Comparison of ENCODE assay signal across 12 cellular contexts in the genomic region with DNA sequence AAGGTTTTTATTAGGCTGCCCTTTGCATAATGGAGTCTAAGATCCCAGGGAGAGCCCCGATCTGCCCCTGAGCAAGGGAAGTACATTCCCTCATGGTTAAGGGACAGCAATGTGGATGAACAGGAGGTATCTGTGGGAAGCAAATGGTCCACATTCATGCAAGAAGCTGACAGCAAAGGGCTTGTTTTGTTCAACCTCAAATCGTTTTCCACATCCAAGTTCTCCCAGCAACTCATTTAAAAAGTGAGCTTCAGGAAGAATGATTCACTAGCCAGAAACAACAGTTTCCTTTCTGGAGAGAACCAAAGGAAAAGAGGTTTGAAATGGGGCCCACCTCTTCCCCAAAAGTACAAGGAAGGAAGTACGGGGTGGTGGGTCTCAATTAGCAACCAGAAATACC. TPM values are rescaled to one million over a fixed set of nuclear protein-coding genes. Genes with fewer than 3 reads are reported as not detected.
DNase-seq lines count a peak whose midpoint lies in the region; ATAC-seq and TF ChIP-seq lines count a peak whose summit lies in the region.
"Had no signal": no experiment of that assay in that cellular context is flagged by ENCODE, and none has a peak within 500 bp of the region (broad histone marks: within the 10 kb centered on the region; RNA-seq: fewer than 3 reads in every experiment).

No MANE protein-coding gene starts in this region.

- H2AFZ ChIP-seq in parathyroid adenoma: no peak overlapping the region

- H3K27ac Mint-ChIP-seq in CD4-positive, alpha-beta memory T cell: peak overlapping the region; percentile 68 to 90 (median 76)

- H3K4me3 ChIP-seq in CD4-positive, alpha-beta memory T cell (ENCODE audit: low read length in 2 of 2): no peak overlapping the region
- no peak overlapping the region for H3K4me3 ChIP-seq in parathyroid adenoma (ENCODE audit: low read depth, low read length)

- no peaks in the 10 kb centered on the region for H3K9me3 ChIP-seq in CD4-positive, alpha-beta memory T cell (ENCODE audit: control insufficient read depth in 1 of 2, low read length in 2 of 2)
- H3K9me3 ChIP-seq in parathyroid adenoma (ENCODE audit: control insufficient read depth, low read length): no peaks in the 10 kb centered on the region
- H3K9me3 ChIP-seq: SK-N-SH had no signal

- POLR2A ChIA-PET in CD4-positive, alpha-beta memory T cell (lab: Charles Lee; ENCODE audit: partially characterized antibody): interaction anchor here (1.5 kb wide), 1 partner anchor 20 kb away, joined by 4 read pairs; the partner anchor contains the start of gene DHX58

- H3K27me3 ChIP-seq in CD4-positive, alpha-beta memory T cell (ENCODE audit: insufficient read depth, low read length): no peaks in the 10 kb centered on the region
- no peaks in the 10 kb centered on the region for H3K27me3 ChIP-seq in parathyroid adenoma (ENCODE audit: control insufficient read depth, insufficient read depth, low read length)

- TF ChIP-seq CTCF in parathyroid adenoma (IDR thresholded peaks at IDR 0.05): no peak

- no peak overlapping the region for H3K4me3 Mint-ChIP-seq in CD4-positive, alpha-beta memory T cell

- intact Hi-C loops in CD4-positive, alpha-beta memory T cell (cut with micrococcal nuclease): no loop called here

- no peak overlapping the region for H3K27ac ChIP-seq in CD4-positive, alpha-beta memory T cell (ENCODE audit: low read depth, low read length)
- H3K27ac ChIP-seq in parathyroid adenoma: peak overlapping the region; percentile 46

- no peaks in the 10 kb centered on the region for H3K27me3 Mint-ChIP-seq in CD4-positive, alpha-beta memory T cell

- peaks cover 36 to 59% (median 44%) of the 10 kb centered on the region in 4 donors for H3K4me1 Mint-ChIP-seq in CD4-positive, alpha-beta memory T cell

- peaks cover 42% of the 10 kb centered on the region for H3K36me3 ChIP-seq in CD4-positive, alpha-beta memory T cell (ENCODE audit: insufficient read depth, low read length)
- H3K36me3 ChIP-seq in parathyroid adenoma (ENCODE audit: control insufficient read depth, insufficient read depth, low read length): no peaks in the 10 kb centered on the region

- no peak for DNase-seq in CD4-positive, alpha-beta memory T cell
- DNase-seq in M059J (ENCODE audit: low read depth) (peak; percentile 27), dermis microvascular lymphatic vessel endothelial cell (ENCODE audit: low read depth in 2 of 2) (peak; percentile 35 to 82), OCI-M1 (lab: John Stamatoyannopoulos, UW) (no peak), COR-L47 (lab: John Stamatoyannopoulos, UW) (no peak)
- DNase-seq: DMS153, NCI-H187 treated with DMSO at 0.1 percent for 48 hours, SK-N-SH had no signal

- ATAC-seq in GM18519 (IDR thresholded peaks at IDR 0.05; ENCODE audit: low FRiP score, unreplicated experiment) (no peak), GM18868 (IDR thresholded peaks at IDR 0.05; ENCODE audit: unreplicated experiment) (no peak)
- ATAC-seq: HCT116 had no signal

- H3K79me2 ChIP-seq in parathyroid adenoma: peaks cover 24% of the 10 kb centered on the region

- H3K36me3 Mint-ChIP-seq in CD4-positive, alpha-beta memory T cell: peaks cover 33 to 65% of the 10 kb centered on the region in 2 donors

- peaks cover 53% of the 10 kb centered on the region for H3K4me1 ChIP-seq in CD4-positive, alpha-beta memory T cell (ENCODE audit: insufficient read depth, low read length)
- peaks cover 22% of the 10 kb centered on the region for H3K4me1 ChIP-seq in parathyroid adenoma

- H3K9me3 Mint-ChIP-seq in CD4-positive, alpha-beta memory T cell: no peaks in the 10 kb centered on the region

- no peak overlapping the region for H3K4me2 ChIP-seq in parathyroid adenoma (ENCODE audit: low read length)

- CTCF ChIA-PET in CD4-positive, alpha-beta memory T cell (lab: Charles Lee; ENCODE audit: partially characterized antibody): interaction anchor here (1.1 to 2.5 kb wide), 3 partner anchors 50 to 170 kb away, joined by 4 to 7 read pairs (median 4); partner anchors contain the start of gene KCNH4

- no peak overlapping the region for H3K9ac ChIP-seq in parathyroid adenoma
- H3K9ac ChIP-seq: SK-N-SH had no signal

RNA-seq across cellular contexts. Expression of gene HSPB9, which starts 9.4 kb away (rescaled TPM):
- not detected for total RNA-seq in CD4-positive, alpha-beta memory T cell
- not detected for polyA plus RNA-seq in CD4-positive, alpha-beta memory T cell
- total RNA-seq in M059J (2014; rRNA removed; shearing (Covaris generic)): not detected in 2 replicates
- total RNA-seq in dermis microvascular lymphatic vessel endothelial cell: under 0.01 TPM in 1 of 2 replicates, not detected in the other

RNA-seq across cellular contexts. Expression of gene KAT2A, which starts 10.8 kb away (rescaled TPM):
- 10 to 100 TPM; 38.5 to 39.9 TPM for total RNA-seq in CD4-positive, alpha-beta memory T cell
- polyA plus RNA-seq in CD4-positive, alpha-beta memory T cell: 1 to 10 TPM; 5.9 to 7.3 TPM
- total RNA-seq in M059J (2014; rRNA removed; shearing (Covaris generic)): 5.7 and 8.6 TPM in 2 replicates
- total RNA-seq in dermis microvascular lymphatic vessel endothelial cell: 4.5 and 10.0 TPM in 2 replicates

RNA-seq across cellular contexts. Expression of gene DHX58, which starts 19.5 kb away (rescaled TPM):
- total RNA-seq in CD4-positive, alpha-beta memory T cell: 10 to 100 TPM; 41.8 to 43.3 TPM
- 10 to 100 TPM; 11.9 to 19.3 TPM for polyA plus RNA-seq in CD4-positive, alpha-beta memory T cell
- 22.3 TPM in 2 replicates for total RNA-seq in M059J (2014; rRNA removed; shearing (Covaris generic))
- total RNA-seq in dermis microvascular lymphatic vessel endothelial cell: 3.5 TPM in 2 replicates

RNA-seq across cellular contexts. Expression of gene RAB5C, which starts 22.8 kb away (rescaled TPM):
- total RNA-seq in CD4-positive, alpha-beta memory T cell: 10 to 100 TPM; 77.7 to 80.6 TPM
- polyA plus RNA-seq in CD4-positive, alpha-beta memory T cell: 10 to 100 TPM; 63.4 to 73.1 TPM
- 135 and 138 TPM in 2 replicates for total RNA-seq in M059J (2014; rRNA removed; shearing (Covaris generic))
- total RNA-seq in dermis microvascular lymphatic vessel endothelial cell: 69.6 and 135 TPM in 2 replicates

RNA-seq across cellular contexts. Expression of gene ZNF385C, which starts 33.7 kb away (rescaled TPM):
- total RNA-seq in CD4-positive, alpha-beta memory T cell: under 1 TPM in 1 of 2 experiments, not detected in 1; 0.36 TPM
- polyA plus RNA-seq in CD4-positive, alpha-beta memory T cell: not detected
- 0.81 TPM in 1 of 2 replicates, not detected in the other for total RNA-seq in M059J (2014; rRNA removed; shearing (Covaris generic))
- under 0.01 TPM in 1 of 2 replicates, not detected in the other for total RNA-seq in dermis microvascular lymphatic vessel endothelial cell

Comparison
In these comparisons a context has a peak if more than half of its experiments do, and no peak if none do; other contexts are left out.
1. DNase-seq: peak in M059J (single experiment) and dermis microvascular lymphatic vessel endothelial cell (2 of 2); none in CD4-positive, alpha-beta memory T cell (0 of 5), OCI-M1 (single experiment) and COR-L47 (single experiment).